Comparison of ENCODE assay signal across 8 cellular contexts in the genomic region with DNA sequence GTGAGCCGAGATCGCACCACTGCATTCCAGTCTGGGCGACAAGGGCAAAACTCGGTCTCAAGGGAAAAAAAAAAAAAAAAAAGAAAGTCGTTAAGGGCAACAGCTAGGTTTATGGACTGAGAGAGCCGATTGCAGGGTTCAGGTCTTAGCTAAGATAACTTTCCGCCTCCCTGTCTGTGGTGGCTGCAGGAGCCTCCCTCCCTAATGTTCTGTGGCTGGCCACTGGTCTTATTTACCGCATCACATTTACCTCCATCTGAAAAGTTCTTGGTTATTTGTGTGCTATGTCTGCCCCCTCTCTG. TPM values are rescaled to one million over a fixed set of nuclear protein-coding genes. Genes with fewer than 3 reads are reported as not detected.
DNase-seq lines count a peak whose midpoint lies in the region; ATAC-seq and TF ChIP-seq lines count a peak whose summit lies in the region.

No MANE protein-coding gene starts in this region.

- no peaks in the 10 kb centered on the region for H3K27me3 Mint-ChIP-seq in activated T-cell treated with anti-CD3 and anti-CD28 coated beads, Interleukin-2, amount 50 U/mL, for 4 hours (ENCODE audit: low read depth)
- no peaks in the 10 kb centered on the region for H3K27me3 Mint-ChIP-seq in activated naive CD8-positive, alpha-beta T cell

- H3K9me3 ChIP-seq in thoracic aorta = no peaks in the 10 kb centered on the region

- H3K4me1 Mint-ChIP-seq in activated T-cell treated with anti-CD3 and anti-CD28 coated beads, Interleukin-2, amount 50 U/mL, for 4 hours (ENCODE audit: low read depth) = peaks cover 21% of the 10 kb centered on the region
- H3K4me1 Mint-ChIP-seq in activated naive CD8-positive, alpha-beta T cell (ENCODE audit: low read depth) = peaks cover 32% of the 10 kb centered on the region

- no peak for ATAC-seq in activated T-cell treated with anti-CD3 and anti-CD28 coated beads, Interleukin-2, amount 50 U/mL, for 4 hours
- no peak for ATAC-seq in thoracic aorta (ENCODE audit: insufficient number of reproducible peaks, low FRiP score, low read depth)

- peak overlapping the region; percentile 94 for H3K27ac ChIP-seq in layer of hippocampus (ENCODE audit: low read depth, low read length)
- peak overlapping the region in 1 of 2 donors; percentile 78 for H3K27ac ChIP-seq in thoracic aorta

- H3K36me3 Mint-ChIP-seq in activated T-cell treated with anti-CD3 and anti-CD28 coated beads, Interleukin-2, amount 50 U/mL, for 4 hours (ENCODE audit: insufficient read depth) = no peaks in the 10 kb centered on the region
- no peaks in the 10 kb centered on the region for H3K36me3 Mint-ChIP-seq in activated naive CD8-positive, alpha-beta T cell

- no peak for TF ChIP-seq CTCF in thoracic aorta (IDR thresholded peaks at IDR 0.05)

- no peaks in the 10 kb centered on the region for H3K9me3 Mint-ChIP-seq in activated T-cell treated with anti-CD3 and anti-CD28 coated beads, Interleukin-2, amount 50 U/mL, for 4 hours
- no peaks in the 10 kb centered on the region for H3K9me3 Mint-ChIP-seq in activated naive CD8-positive, alpha-beta T cell (ENCODE audit: low read depth)

- no peaks in the 10 kb centered on the region for H3K27me3 ChIP-seq in layer of hippocampus (ENCODE audit: control insufficient read depth, insufficient read depth, low read length)
- no peaks in the 10 kb centered on the region for H3K27me3 ChIP-seq in thoracic aorta (replicated peaks; ENCODE audit: insufficient read depth)

- no peak for DNase-seq in activated T-cell treated with anti-CD3 and anti-CD28 coated beads, Interleukin-2, amount 50 U/mL, for 4 hours
- DNase-seq in activated T-cell treated with anti-CD3 and anti-CD28 coated beads, Interleukin-2, amount 50 U/mL, for 48 hours = no peak
- DNase-seq in thoracic aorta (ENCODE audit: low spot score) = no peak
- DNase-seq in NCI-H2081 (lab: John Stamatoyannopoulos, UW) = no peak
- DNase-seq in stimulated activated naive CD4-positive, alpha-beta T cell treated with Interleukin-2 at 50 U/mL for 16 hours (lab: John Stamatoyannopoulos, UW) = no peak
- DNase-seq in NCI-H1694 (lab: John Stamatoyannopoulos, UW) = no peak

- no peaks in the 10 kb centered on the region for H3K36me3 ChIP-seq in thoracic aorta

- H3K4me3 Mint-ChIP-seq in activated T-cell treated with anti-CD3 and anti-CD28 coated beads, Interleukin-2, amount 50 U/mL, for 4 hours = peak overlapping the region; percentile 82
- H3K4me3 Mint-ChIP-seq in activated naive CD8-positive, alpha-beta T cell = peak overlapping the region; percentile 86

- peaks cover 13 to 24% of the 10 kb centered on the region in 2 donors for H3K4me1 ChIP-seq in thoracic aorta (ENCODE audit: control insufficient read depth in 1 of 2, low read depth in 2 of 2)

- peak overlapping the region; percentile 80 for H3K4me3 ChIP-seq in thoracic aorta

- H3K27ac Mint-ChIP-seq in activated naive CD8-positive, alpha-beta T cell = peak overlapping the region; percentile 77

RNA-seq across cellular contexts. Expression of a gene that starts 0.7 kb away (rescaled TPM):
- 1 to 10 TPM; 7.8 to 9.6 (median 8.9) TPM for total RNA-seq in activated T-cell treated with anti-CD3 and anti-CD28 coated beads, Interleukin-2, amount 50 U/mL, for 4 hours
- 10 to 100 TPM in 1 of 2 donors, 1 to 10 TPM in 1; 8.7 to 11.2 TPM for total RNA-seq in thoracic aorta

RNA-seq across cellular contexts. Expression of a gene that starts 45.9 kb away (rescaled TPM):
- 10 to 100 TPM; 14.7 to 20.3 (median 17.0) TPM for total RNA-seq in activated T-cell treated with anti-CD3 and anti-CD28 coated beads, Interleukin-2, amount 50 U/mL, for 4 hours
- 10 to 100 TPM; 11.2 to 24.5 TPM for total RNA-seq in thoracic aorta
